Comparison of ENCODE assay signal across 8 cellular contexts in the genomic region with DNA sequence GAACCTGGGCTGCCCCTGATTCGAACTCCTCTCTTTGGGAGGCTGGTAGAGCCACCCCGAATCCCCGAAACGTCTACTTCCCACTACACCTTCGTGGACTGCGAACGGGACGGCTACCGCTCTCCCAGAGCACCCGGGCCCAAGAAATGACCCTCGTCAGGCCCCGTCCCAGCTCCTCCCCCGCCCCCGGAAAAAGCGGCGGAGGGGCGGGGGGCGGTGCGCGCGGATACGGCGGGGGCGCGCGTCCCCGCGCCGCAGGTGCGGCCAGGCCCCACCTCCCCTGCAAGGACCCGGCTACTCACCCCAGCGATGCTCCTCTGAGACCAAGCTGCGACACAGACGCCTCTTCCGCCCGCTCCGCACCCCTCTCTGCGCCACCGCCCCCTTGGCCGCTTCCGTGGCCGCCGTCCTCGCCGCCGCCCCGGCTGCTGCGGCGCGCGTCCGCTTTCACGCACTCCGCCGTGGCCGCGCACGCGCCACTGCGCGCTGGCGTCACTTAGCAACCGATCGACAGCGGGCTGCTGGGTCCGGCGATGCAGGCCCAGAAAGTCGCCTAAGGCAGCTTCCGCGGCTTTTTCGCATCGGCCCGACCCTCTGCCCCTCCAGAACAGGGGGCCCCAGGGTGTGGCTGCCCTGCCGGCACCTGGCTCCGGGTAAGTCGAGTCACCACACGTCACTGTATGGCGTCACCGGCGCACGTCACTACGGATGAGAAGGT. TPM values are rescaled to one million over a fixed set of nuclear protein-coding genes. Genes with fewer than 3 reads are reported as not detected.
DNase-seq lines count a peak whose midpoint lies in the region; ATAC-seq and TF ChIP-seq lines count a peak whose summit lies in the region.

A gene (minus strand): TSS at position 432 of the 718 bp plus-strand sequence.

- H3K4me1 ChIP-seq in HUES48 (ENCODE audit: control insufficient read depth, insufficient read depth, low read length): peaks cover 6% of the 10 kb centered on the region
- peaks cover 0 to 29% (median 0%) of the 10 kb centered on the region in 4 donors for H3K4me1 ChIP-seq in Peyer's patch

- H3K4me1 Mint-ChIP-seq in activated T-helper 1 cell treated with anti-CD3 and anti-CD28 coated beads, Interleukin-12 subunit alpha, Interleukin-12 subunit beta, Interleukin-2, Interleukin-4 antibody, amounts not matched to agents 30 ng/mL and 10 ng/mL and 1 ng/mL, durations not matched to agents 14 hours and 24 hours and 36 hours (ENCODE audit: low read depth): peaks cover 47% of the 10 kb centered on the region
- H3K4me1 Mint-ChIP-seq in naive thymus-derived CD8-positive, alpha-beta T cell: peaks cover 33 to 64% (median 58%) of the 10 kb centered on the region in 4 donors

- peak within 1 kb of the TSS; percentile 92 for H3K4me3 Mint-ChIP-seq in activated T-helper 1 cell treated with anti-CD3 and anti-CD28 coated beads, Interleukin-12 subunit alpha, Interleukin-12 subunit beta, Interleukin-2, Interleukin-4 antibody, amounts not matched to agents 30 ng/mL and 10 ng/mL and 1 ng/mL, durations not matched to agents 14 hours and 24 hours and 36 hours
- H3K4me3 Mint-ChIP-seq in naive thymus-derived CD8-positive, alpha-beta T cell: peak within 1 kb of the TSS; percentile 79 to 95 (median 92)

- H3K27me3 Mint-ChIP-seq in activated T-helper 1 cell treated with anti-CD3 and anti-CD28 coated beads, Interleukin-12 subunit alpha, Interleukin-12 subunit beta, Interleukin-2, Interleukin-4 antibody, amounts not matched to agents 30 ng/mL and 10 ng/mL and 1 ng/mL, durations not matched to agents 14 hours and 24 hours and 36 hours (ENCODE audit: insufficient read depth): no peaks in the 10 kb centered on the region
- H3K27me3 Mint-ChIP-seq in naive thymus-derived CD8-positive, alpha-beta T cell: no peaks in the 10 kb centered on the region

- H3K27me3 ChIP-seq in HUES48 (ENCODE audit: control insufficient read depth, insufficient read depth, low read length): no peaks in the 10 kb centered on the region
- no peaks in the 10 kb centered on the region for H3K27me3 ChIP-seq in Peyer's patch

- ATAC-seq in GM21390 (IDR thresholded peaks at IDR 0.05; ENCODE audit: unreplicated experiment): peak; percentile 80
- ATAC-seq in naive thymus-derived CD8-positive, alpha-beta T cell: peak; percentile 79 to 85

- peak within 1 kb of the TSS; percentile 88 for H3K27ac ChIP-seq in HUES48 (ENCODE audit: low read depth, low read length)
- peak within 1 kb of the TSS; percentile 84 to 92 (median 89) for H3K27ac ChIP-seq in Peyer's patch

- H3K9ac ChIP-seq in HUES48 (ENCODE audit: low read depth, low read length): peak within 1 kb of the TSS; percentile 68

- H3K36me3 ChIP-seq in HUES48 (ENCODE audit: control insufficient read depth, insufficient read depth, low read length) (no peaks in the 10 kb centered on the region), Peyer's patch (no peaks in the 10 kb centered on the region)

- peak; percentile 54 for DNase-seq in DMS 273 treated with DMSO at 0.1 percent for 48 hours (lab: John Stamatoyannopoulos, UW)
- DNase-seq in Peyer's patch: peak; percentile 80 to 92 (median 87)
- peak; percentile 80 for DNase-seq in activated T-helper 1 cell treated with anti-CD3 and anti-CD28 coated beads, Interleukin-12 subunit alpha, Interleukin-12 subunit beta, Interleukin-2, Interleukin-4 antibody, amounts not matched to agents 30 ng/mL and 10 ng/mL and 1 ng/mL, durations not matched to agents 14 hours and 24 hours and 36 hours (ENCODE audit: low spot score)
- DNase-seq in fibroblast of mammary gland (ENCODE audit: low read depth): peak; percentile 83
- DNase-seq in naive thymus-derived CD8-positive, alpha-beta T cell: peak; percentile 75 to 92 (median 88)
- DNase-seq in stimulated activated naive CD4-positive, alpha-beta T cell (lab: John Stamatoyannopoulos, UW): peak; percentile 72 to 91 (median 82)

- H3K9me3 ChIP-seq in HUES48 (ENCODE audit: control insufficient read depth, insufficient read depth, low read length) (no peaks in the 10 kb centered on the region), Peyer's patch (no peaks in the 10 kb centered on the region)

- H3K36me3 Mint-ChIP-seq in activated T-helper 1 cell treated with anti-CD3 and anti-CD28 coated beads, Interleukin-12 subunit alpha, Interleukin-12 subunit beta, Interleukin-2, Interleukin-4 antibody, amounts not matched to agents 30 ng/mL and 10 ng/mL and 1 ng/mL, durations not matched to agents 14 hours and 24 hours and 36 hours (ENCODE audit: low read depth): peaks cover 2% of the 10 kb centered on the region
- no peaks in the 10 kb centered on the region for H3K36me3 Mint-ChIP-seq in naive thymus-derived CD8-positive, alpha-beta T cell

- peak; percentile 45 to 61 for TF ChIP-seq POLR2A in Peyer's patch (IDR thresholded peaks at IDR 0.05)

- intact Hi-C loops in activated T-helper 1 cell treated with anti-CD3 and anti-CD28 coated beads, Interleukin-12 subunit alpha, Interleukin-12 subunit beta, Interleukin-2, Interleukin-4 antibody, amounts not matched to agents 30 ng/mL and 10 ng/mL and 1 ng/mL, durations not matched to agents 14 hours and 24 hours and 36 hours (cut with micrococcal nuclease): loop anchor here (1.0 to 5.0 kb wide), 7 partner anchors 33 to 1285 kb away; a partner anchor contains a TSS

- peak within 1 kb of the TSS; percentile 91 for H3K27ac Mint-ChIP-seq in activated T-helper 1 cell treated with anti-CD3 and anti-CD28 coated beads, Interleukin-12 subunit alpha, Interleukin-12 subunit beta, Interleukin-2, Interleukin-4 antibody, amounts not matched to agents 30 ng/mL and 10 ng/mL and 1 ng/mL, durations not matched to agents 14 hours and 24 hours and 36 hours
- H3K27ac Mint-ChIP-seq in naive thymus-derived CD8-positive, alpha-beta T cell: peak within 1 kb of the TSS; percentile 88 to 99 (median 96)

- TF ChIP-seq CTCF in Peyer's patch (IDR thresholded peaks at IDR 0.05) (no peak), fibroblast of mammary gland (conservative IDR thresholded peaks at IDR 0.05; ENCODE audit: control insufficient read depth, insufficient read depth, low read depth, low read length) (no peak)

- POLR2A ChIA-PET in naive thymus-derived CD8-positive, alpha-beta T cell (lab: Charles Lee): interaction anchor here (0.6 to 2.5 kb wide), 5 partner anchors 9 to 471 kb away, joined by 3 to 15 read pairs (median 3); a partner anchor contains a TSS

- H3K9me3 Mint-ChIP-seq in activated T-helper 1 cell treated with anti-CD3 and anti-CD28 coated beads, Interleukin-12 subunit alpha, Interleukin-12 subunit beta, Interleukin-2, Interleukin-4 antibody, amounts not matched to agents 30 ng/mL and 10 ng/mL and 1 ng/mL, durations not matched to agents 14 hours and 24 hours and 36 hours: no peaks in the 10 kb centered on the region
- no peaks in the 10 kb centered on the region for H3K9me3 Mint-ChIP-seq in naive thymus-derived CD8-positive, alpha-beta T cell

- H3K4me3 ChIP-seq in HUES48 (ENCODE audit: low read depth, low read length) (peak within 1 kb of the TSS; percentile 96), Peyer's patch (peak within 1 kb of the TSS; percentile 66 to 93 (median 74)), fibroblast of mammary gland (ENCODE audit: control insufficient read depth, low read depth, low read length) (peak within 1 kb of the TSS; percentile 95)

RNA-seq across cellular contexts. Expression of the gene that starts here (rescaled TPM):
- 10 to 100 TPM; 17.3 to 50.3 (median 37.8) TPM for total RNA-seq in Peyer's patch
- 14.5 and 16.4 TPM in 2 replicates for total RNA-seq in activated T-helper 1 cell treated with anti-CD3 and anti-CD28 coated beads, Interleukin-12 subunit alpha, Interleukin-12 subunit beta, Interleukin-2, Interleukin-4 antibody, amounts not matched to agents 30 ng/mL and 10 ng/mL and 1 ng/mL, durations not matched to agents 14 hours and 24 hours and 36 hours
- total RNA-seq in naive thymus-derived CD8-positive, alpha-beta T cell: 10 to 100 TPM; 30.8 to 32.2 TPM
- 10 to 100 TPM in 2 of 3 donors, 1 to 10 TPM in 1; 9.3 to 10.6 (median 10.4) TPM for polyA plus RNA-seq in naive thymus-derived CD8-positive, alpha-beta T cell

Comparison
In these comparisons a context has a peak if more than half of its experiments do, and no peak if none do; other contexts are left out.
1. Peak in every context shown above with its lines: DNase-seq, ATAC-seq, H3K4me3 ChIP-seq and H3K27ac ChIP-seq.